Comparison of ENCODE assay signal across 20 cellular contexts in genomic region chr1:21736876-21737275, GRCh38. TPM values are rescaled to one million over a fixed set of nuclear protein-coding genes. Genes with fewer than 3 reads are reported as not detected.
DNase-seq lines count a peak whose midpoint lies in the region; ATAC-seq and TF ChIP-seq lines count a peak whose summit lies in the region.
"Had no signal": no experiment of that assay in that cellular context is flagged by ENCODE, and none has a peak within 500 bp of the region (broad histone marks: within the 10 kb centered on the region; RNA-seq: fewer than 3 reads in every experiment).

No MANE protein-coding gene starts in this region.

- no peaks in the 10 kb centered on the region for H3K9me3 Mint-ChIP-seq in activated T-cell treated with anti-CD3 and anti-CD28 coated beads, Interleukin-2, amount 50 U/mL, for 72 hours
- no peaks in the 10 kb centered on the region for H3K9me3 Mint-ChIP-seq in activated T-helper 2 cell treated with anti-CD3 and anti-CD28 coated beads, Interferon-gamma antibody, Interleukin-2, Interleukin-4, amounts not matched to agents 10 μg/mL and 5 μg/mL and 100 μg/mL, durations not matched to agents 14 hours and 24 hours and 36 hours
- no peaks in the 10 kb centered on the region for H3K9me3 Mint-ChIP-seq in progenitor cell of endocrine pancreas (ENCODE audit: low read depth)
- H3K9me3 Mint-ChIP-seq: CD8-positive, alpha-beta memory T cell; IgD-negative memory B cell had no signal

- H3K27me3 Mint-ChIP-seq in activated T-cell treated with anti-CD3 and anti-CD28 coated beads, Interleukin-2, amount 50 U/mL, for 72 hours (ENCODE audit: low read depth), result no peaks in the 10 kb centered on the region
- H3K27me3 Mint-ChIP-seq in activated T-helper 2 cell treated with anti-CD3 and anti-CD28 coated beads, Interferon-gamma antibody, Interleukin-2, Interleukin-4, amounts not matched to agents 10 μg/mL and 5 μg/mL and 100 μg/mL, durations not matched to agents 14 hours and 24 hours and 36 hours (ENCODE audit: low read depth), result no peaks in the 10 kb centered on the region
- no peaks in the 10 kb centered on the region for H3K27me3 Mint-ChIP-seq in progenitor cell of endocrine pancreas
- H3K27me3 Mint-ChIP-seq: CD8-positive, alpha-beta memory T cell; IgD-negative memory B cell had no signal

- peak in 1 of 2 donors; percentile 39 for ATAC-seq in activated T-cell treated with anti-CD3 and anti-CD28 coated beads, Interleukin-2, amount 50 U/mL, for 72 hours (replicated peaks in 1 of 2)
- ATAC-seq in esophagus mucosa, result no peak
- ATAC-seq: PC-3 had no signal

- DNase-seq in activated T-cell treated with anti-CD3 and anti-CD28 coated beads, Interleukin-2, amount 50 U/mL, for 72 hours, result no peak
- DNase-seq in activated T-cell treated with anti-CD3 and anti-CD28 coated beads, Interleukin-2, amount 50 U/mL, for 48 hours, result no peak
- DNase-seq in LHCN-M2 (ENCODE audit: low read depth) (peak; percentile 49), progenitor cell of endocrine pancreas (ENCODE audit: low spot score, unreplicated experiment) (no peak), NCI-H2171 treated with DMSO at 0.1 percent for 48 hours (lab: John Stamatoyannopoulos, UW) (no peak)
- no peak for DNase-seq in activated T-helper 2 cell treated with anti-CD3 and anti-CD28 coated beads, Interferon-gamma antibody, Interleukin-2, Interleukin-4, amounts not matched to agents 10 μg/mL and 5 μg/mL and 100 μg/mL, durations not matched to agents 14 hours and 24 hours and 36 hours (ENCODE audit: low spot score)
- DNase-seq: C1 segment of cervical spinal cord; CD8-positive, alpha-beta memory T cell; GM23248; Karpas-422; MG63; NCI-H1048; NCI-H1436; NCI-H1930; NCI-H345; NCI-H524 treated with DMSO at 0.1 percent for 48 hours; PC-3; RPMI8226 had no signal

- H3K4me1 Mint-ChIP-seq in activated T-cell treated with anti-CD3 and anti-CD28 coated beads, Interleukin-2, amount 50 U/mL, for 72 hours (ENCODE audit: low read depth), result peaks cover 27% of the 10 kb centered on the region
- H3K4me1 Mint-ChIP-seq in activated T-helper 2 cell treated with anti-CD3 and anti-CD28 coated beads, Interferon-gamma antibody, Interleukin-2, Interleukin-4, amounts not matched to agents 10 μg/mL and 5 μg/mL and 100 μg/mL, durations not matched to agents 14 hours and 24 hours and 36 hours (ENCODE audit: low read depth), result peaks cover 10% of the 10 kb centered on the region
- no peaks in the 10 kb centered on the region for H3K4me1 Mint-ChIP-seq in progenitor cell of endocrine pancreas (ENCODE audit: low read depth)

- no peak for TF ChIP-seq CTCF in progenitor cell of endocrine pancreas (IDR thresholded peaks at IDR 0.05; ENCODE audit: unreplicated experiment)

- intact Hi-C loops in activated T-helper 2 cell treated with anti-CD3 and anti-CD28 coated beads, Interferon-gamma antibody, Interleukin-2, Interleukin-4, amounts not matched to agents 10 μg/mL and 5 μg/mL and 100 μg/mL, durations not matched to agents 14 hours and 24 hours and 36 hours (cut with micrococcal nuclease), result no loop called here

- H3K4me3 Mint-ChIP-seq in activated T-cell treated with anti-CD3 and anti-CD28 coated beads, Interleukin-2, amount 50 U/mL, for 72 hours, result no peak overlapping the region
- no peak overlapping the region for H3K4me3 Mint-ChIP-seq in activated T-helper 2 cell treated with anti-CD3 and anti-CD28 coated beads, Interferon-gamma antibody, Interleukin-2, Interleukin-4, amounts not matched to agents 10 μg/mL and 5 μg/mL and 100 μg/mL, durations not matched to agents 14 hours and 24 hours and 36 hours (ENCODE audit: low read depth)
- H3K4me3 Mint-ChIP-seq in progenitor cell of endocrine pancreas (ENCODE audit: low read depth), result no peak overlapping the region
- H3K4me3 Mint-ChIP-seq: CD8-positive, alpha-beta memory T cell; IgD-negative memory B cell had no signal

- peaks cover 4 to 21% of the 10 kb centered on the region in 2 donors for H3K36me3 Mint-ChIP-seq in activated T-cell treated with anti-CD3 and anti-CD28 coated beads, Interleukin-2, amount 50 U/mL, for 72 hours (ENCODE audit: insufficient read depth in 2 of 2)
- peaks cover 59% of the 10 kb centered on the region for H3K36me3 Mint-ChIP-seq in activated T-helper 2 cell treated with anti-CD3 and anti-CD28 coated beads, Interferon-gamma antibody, Interleukin-2, Interleukin-4, amounts not matched to agents 10 μg/mL and 5 μg/mL and 100 μg/mL, durations not matched to agents 14 hours and 24 hours and 36 hours (ENCODE audit: low read depth)
- H3K36me3 Mint-ChIP-seq in progenitor cell of endocrine pancreas (ENCODE audit: insufficient read depth), result peaks cover 15% of the 10 kb centered on the region

- peak overlapping the region; percentile 50 for H3K27ac Mint-ChIP-seq in activated T-cell treated with anti-CD3 and anti-CD28 coated beads, Interleukin-2, amount 50 U/mL, for 72 hours
- H3K27ac Mint-ChIP-seq in activated T-helper 2 cell treated with anti-CD3 and anti-CD28 coated beads, Interferon-gamma antibody, Interleukin-2, Interleukin-4, amounts not matched to agents 10 μg/mL and 5 μg/mL and 100 μg/mL, durations not matched to agents 14 hours and 24 hours and 36 hours, result peak overlapping the region; percentile 28
- peak overlapping the region; percentile 49 for H3K27ac Mint-ChIP-seq in progenitor cell of endocrine pancreas
- H3K27ac Mint-ChIP-seq: IgD-negative memory B cell had no signal

RNA-seq across cellular contexts. Expression of gene USP48, which starts 46.1 kb away (rescaled TPM):
- total RNA-seq in activated T-cell treated with anti-CD3 and anti-CD28 coated beads, Interleukin-2, amount 50 U/mL, for 72 hours, result 100 to 1,000 TPM; 129 to 143 TPM
- 22.7 and 25.1 TPM in 2 replicates for total RNA-seq in LHCN-M2 (2014; rRNA removed)
- polyA plus RNA-seq in LHCN-M2 (2012), result 17.2 TPM
- 101 TPM in 2 replicates for total RNA-seq in activated T-helper 2 cell treated with anti-CD3 and anti-CD28 coated beads, Interferon-gamma antibody, Interleukin-2, Interleukin-4, amounts not matched to agents 10 μg/mL and 5 μg/mL and 100 μg/mL, durations not matched to agents 14 hours and 24 hours and 36 hours
- 77.3 and 84.9 TPM in 2 replicates for total RNA-seq in progenitor cell of endocrine pancreas
- 37.3 TPM for total RNA-seq in esophagus mucosa
